In genomic region chr6:166714581-166714980, GRCh38 we compare ENCODE assay signal across 14 cellular contexts.
DNase-seq lines count a peak whose midpoint lies in the region; ATAC-seq and TF ChIP-seq lines count a peak whose summit lies in the region.
"Had no signal": no experiment of that assay in that cellular context is flagged by ENCODE, and none has a peak within 500 bp of the region (broad histone marks: within the 10 kb centered on the region; RNA-seq: fewer than 3 reads in every experiment).

No MANE protein-coding gene starts in this region.

- H3K27ac ChIP-seq in coronary artery: no peak overlapping the region
- H3K27ac ChIP-seq: BLaER1 had no signal

- intact Hi-C loops in sciatic nerve (cut with DNase I): no loop called here

- DNase-seq in ELF-1 (ENCODE audit: low read depth, low spot score) (peak; percentile 81), coronary artery (ENCODE audit: low spot score) (peak; percentile 29), medulla oblongata (ENCODE audit: extremely low spot score) (peak; percentile 33), sciatic nerve (ENCODE audit: low spot score) (no peak), DMS79 treated with DMSO at 0.1 percent for 48 hours (lab: John Stamatoyannopoulos, UW) (no peak), GM19238 (ENCODE audit: insufficient read length, low spot score) (no peak), GF-D8 (lab: John Stamatoyannopoulos, UW) (no peak)
- DNase-seq: 8988T; AML-193; Caco-2; CD8-positive, alpha-beta memory T cell had no signal

- no peak overlapping the region for H3K4me3 ChIP-seq in coronary artery
- H3K4me3 ChIP-seq: BLaER1, GM12878, HAP-1 had no signal

- ATAC-seq in sciatic nerve: peak; percentile 24
- ATAC-seq: GM12878 had no signal

- TF ChIP-seq CTCF in coronary artery (IDR thresholded peaks at IDR 0.05): no peak

Comparison
In these comparisons a context has a peak if more than half of its experiments do, and no peak if none do; other contexts are left out.
1. DNase-seq: peak in ELF-1 (single experiment), coronary artery (single experiment) and medulla oblongata (single experiment); none in sciatic nerve (single experiment), DMS79 treated with DMSO at 0.1 percent for 48 hours (single experiment), GM19238 (single experiment) and GF-D8 (single experiment).